ENCODE assay signal across 2 cellular contexts in genomic region chr4:134471569-134471968, GRCh38.
TF ChIP-seq lines count a peak whose summit lies in the region.

No MANE protein-coding gene starts in this region.

TF ChIP-seq in SK-N-SH, 30 proteins besides CTCF, POLR2A, EP300 and RAD21 (continued from another document):
- TF ChIP-seq NRF1 (IDR thresholded peaks at IDR 0.05; ENCODE audit: low read depth, low read length) (no peak), IRF3 (IDR thresholded peaks at IDR 0.05; ENCODE audit: low read depth, low read length) (no peak)

TF ChIP-seq in SK-N-SH treated with all-trans-retinoic acid at 6 μM for 48 hours, 23 proteins besides CTCF, POLR2A, EP300 and RAD21 (continued from another document):
- TF ChIP-seq CREB5 (CRISPR knock-in tag; IDR thresholded peaks at IDR 0.05; ENCODE audit: low read depth): no peak
- no peak for TF ChIP-seq TCF4 (CRISPR knock-in tag; IDR thresholded peaks at IDR 0.05; ENCODE audit: borderline replicate concordance)
- TF ChIP-seq OSR1 (CRISPR knock-in tag; IDR thresholded peaks at IDR 0.05): no peak
- TF ChIP-seq TSHZ2 (CRISPR knock-in tag; IDR thresholded peaks at IDR 0.05): no peak
- TF ChIP-seq ISL1 (CRISPR knock-in tag; IDR thresholded peaks at IDR 0.05): no peak
TF ChIP-seq in SK-N-SH treated with all-trans-retinoic acid at 6 μM for 48 hours: peak in this region for 0.
